Comparison of ENCODE assay signal across 22 cellular contexts in genomic region chr7:124718032-124718766, GRCh38. TPM values are rescaled to one million over a fixed set of nuclear protein-coding genes. Genes with fewer than 3 reads are reported as not detected.
DNase-seq lines count a peak whose midpoint lies in the region; ATAC-seq and TF ChIP-seq lines count a peak whose summit lies in the region.
"Had no signal": no experiment of that assay in that cellular context is flagged by ENCODE, and none has a peak within 500 bp of the region (broad histone marks: within the 10 kb centered on the region; RNA-seq: fewer than 3 reads in every experiment).

No MANE protein-coding gene starts in this region.

- H3K36me3 ChIP-seq in right lobe of liver, result no peaks in the 10 kb centered on the region
- H3K36me3 ChIP-seq: pancreas, tibial nerve had no signal

- ATAC-seq in right lobe of liver, result peak; percentile 94 to 98 (median 96)
- ATAC-seq: effector memory CD8-positive, alpha-beta T cell; natural killer cell; pancreas had no signal

- TF ChIP-seq CTCF in GM12865 (IDR thresholded peaks at IDR 0.05; ENCODE audit: insufficient read depth, low read depth, low read length, missing control alignments) (no peak), NB4 (IDR thresholded peaks at IDR 0.05; ENCODE audit: low read depth, low read length) (no peak), right lobe of liver (IDR thresholded peaks at IDR 0.05) (no peak), lower leg skin (IDR thresholded peaks at IDR 0.05) (no peak)

- H3K4me3 ChIP-seq in GM12865 (ENCODE audit: low read depth, low read length) (no peak overlapping the region), NB4 (ENCODE audit: low read depth, low read length) (no peak overlapping the region), right lobe of liver (no peak overlapping the region), lower leg skin (ENCODE audit: low read depth, poor library complexity, severe bottlenecking) (no peak overlapping the region)
- H3K4me3 ChIP-seq: pancreas, tibial nerve had no signal

- H3K27ac ChIP-seq in caudate nucleus (ENCODE audit: low read depth, low read length) (peak overlapping the region; percentile 31), right lobe of liver (peak overlapping the region; percentile 44 to 88 (median 88))
- H3K27ac ChIP-seq: pancreas, tibial nerve had no signal

- no peaks in the 10 kb centered on the region for H3K27me3 ChIP-seq in right lobe of liver
- H3K27me3 ChIP-seq: pancreas, tibial nerve had no signal

- TF ChIP-seq POLR2A in NB4 (IDR thresholded peaks at IDR 0.05; ENCODE audit: extremely low read depth, insufficient read length) (no peak), right lobe of liver (IDR thresholded peaks at IDR 0.05) (no peak), lower leg skin (IDR thresholded peaks at IDR 0.05) (no peak)

- H3K4me1 ChIP-seq in right lobe of liver, result peaks cover 0 to 28% (median 0%) of the 10 kb centered on the region in 4 donors
- H3K4me1 ChIP-seq: pancreas, tibial nerve had no signal

- no peaks in the 10 kb centered on the region for H3K9me3 ChIP-seq in right lobe of liver
- H3K9me3 ChIP-seq: pancreas, tibial nerve had no signal

- intact Hi-C loops in right lobe of liver (cut with DNase I), result no loop called here
- intact Hi-C loops in lower leg skin (cut with DNase I; ENCODE audit: low total_unique reads), result no loop called here

- peak; percentile 9 for DNase-seq in GM12865 (ENCODE audit: low read depth)
- peak; percentile 7 for DNase-seq in NB4 (ENCODE audit: low read depth)
- no peak for DNase-seq in caudate nucleus (lab: John Stamatoyannopoulos, UW)
- DNase-seq in right lobe of liver, result no peak
- DNase-seq in activated CD8-positive, alpha-beta memory T cell treated with anti-CD3 and anti-CD28 coated beads, Interleukin-2, amount 50 U/mL, for 48 hours, result no peak
- DNase-seq in glomerular visceral epithelial cell (ENCODE audit: extremely low spot score), result no peak
- DNase-seq in lower leg skin (ENCODE audit: low spot score in 2 of 2), result no peak
- no peak for DNase-seq in NCI-H1048 (lab: John Stamatoyannopoulos, UW)
- DNase-seq: activated CD4-positive, alpha-beta memory T cell treated with anti-CD3 and anti-CD28 coated beads for 36 hours; activated naive CD4-positive, alpha-beta T cell treated with anti-CD3 and anti-CD28 coated beads for 36 hours; anterior cingulate cortex; cerebellar nuclear complex; effector memory CD8-positive, alpha-beta T cell; kidney glomerular epithelial cell; natural killer cell; NCI-H187; NCI-H510A; pancreas; Right ventricle myocardium superior; stimulated activated CD4-positive, alpha-beta T cell treated with anti-CD3 and anti-CD28 coated beads, Interleukin-1b, Interleukin-23, amount 100 ng/mL, for 48 hours; stimulated activated naive CD4-positive, alpha-beta T cell had no signal

- 41% methylated on average over 4 of the region's 4 CpGs for WGBS in right lobe of liver (ENCODE audit: insufficient coverage, low coverage, low lambda C conversion rate, missing lambda C conversion rate)
- WGBS in lower leg skin, 2 donors, result 84 to 87% methylated on average over 4 of the region's 4 CpGs

RNA-seq across cellular contexts. Expression of gene GPR37, which starts 47.4 kb away (rescaled TPM):
- 10 to 100 TPM in 5 of 6 experiments, 1 to 10 TPM in 1; 8.9 to 16.0 (median 14.3) TPM for total RNA-seq in right lobe of liver
- 1 to 10 TPM; 3.9 to 8.0 (median 5.3) TPM for total RNA-seq in lower leg skin
- total RNA-seq: activated naive CD4-positive, alpha-beta T cell treated with anti-CD3 and anti-CD28 coated beads for 36 hours; natural killer cell; Right ventricle myocardium superior had no signal

Comparison
In these comparisons a context has a peak if more than half of its experiments do, and no peak if none do; other contexts are left out.
1. DNase-seq: peak in GM12865 (single experiment) and NB4 (single experiment); none in caudate nucleus (0 of 61), right lobe of liver (0 of 3), activated CD8-positive, alpha-beta memory T cell treated with anti-CD3 and anti-CD28 coated beads, Interleukin-2, amount 50 U/mL, for 48 hours (single experiment), glomerular visceral epithelial cell (single experiment), lower leg skin (0 of 2) and NCI-H1048 (single experiment).